Comparison of ENCODE assay signal across 10 cellular contexts in the genomic region with DNA sequence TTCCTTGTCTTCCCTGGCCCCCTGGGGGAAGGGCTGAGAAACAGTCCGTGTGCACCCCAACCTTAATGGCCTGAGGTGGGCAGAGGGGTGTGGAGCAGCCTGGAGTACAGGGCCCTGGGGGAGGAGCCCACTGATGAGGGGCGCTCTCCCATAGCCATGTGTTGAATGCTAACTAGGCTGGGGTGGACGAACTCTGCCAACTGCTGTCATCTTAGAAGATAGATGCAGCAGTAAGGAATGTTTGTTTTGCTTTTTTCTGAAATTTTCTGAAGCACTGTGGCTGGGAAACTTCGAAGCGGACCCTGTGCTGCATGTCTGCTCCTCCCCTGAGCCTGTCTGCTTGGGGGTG. TPM values are rescaled to one million over a fixed set of nuclear protein-coding genes. Genes with fewer than 3 reads are reported as not detected.
A peak's percentile ranks its signal among the peaks of the same experiment; 100 is the strongest.
DNase-seq lines count a peak whose midpoint lies in the region; ATAC-seq lines count a peak whose summit lies in the region.
"Had no signal": no experiment of that assay in that cellular context is flagged by ENCODE, and none has a peak within 500 bp of the region (broad histone marks: within the 10 kb centered on the region; RNA-seq: fewer than 3 reads in every experiment).

No MANE protein-coding gene starts in this region.

- no peaks in the 10 kb centered on the region for H3K27me3 Mint-ChIP-seq in activated T-cell treated with anti-CD3 and anti-CD28 coated beads, Interleukin-2, amount 50 U/mL, for 24 hours
- no peaks in the 10 kb centered on the region for H3K27me3 Mint-ChIP-seq in central memory CD8-positive, alpha-beta T cell

- no peak for ATAC-seq in central memory CD8-positive, alpha-beta T cell (replicated peaks; ENCODE audit: extremely low read depth, poor library complexity, severe bottlenecking)
- ATAC-seq in HG03095 (IDR thresholded peaks at IDR 0.05; ENCODE audit: unreplicated experiment): no peak

- WGBS in urinary bladder: 53% methylated on average over 5 of the region's 5 CpGs

- H3K27ac Mint-ChIP-seq in activated T-cell treated with anti-CD3 and anti-CD28 coated beads, Interleukin-2, amount 50 U/mL, for 24 hours: peak overlapping the region; percentile 87
- H3K27ac Mint-ChIP-seq in central memory CD8-positive, alpha-beta T cell (ENCODE audit: low read depth): peak overlapping the region; percentile 60

- H3K4me1 Mint-ChIP-seq in activated T-cell treated with anti-CD3 and anti-CD28 coated beads, Interleukin-2, amount 50 U/mL, for 24 hours (ENCODE audit: low read depth): peaks cover 68% of the 10 kb centered on the region
- peaks cover 28% of the 10 kb centered on the region for H3K4me1 Mint-ChIP-seq in central memory CD8-positive, alpha-beta T cell

- no peaks in the 10 kb centered on the region for H3K9me3 ChIP-seq in mucosa of rectum (ENCODE audit: control insufficient read depth in 2 of 2, low read length in 2 of 2)

- H3K4me3 Mint-ChIP-seq in activated T-cell treated with anti-CD3 and anti-CD28 coated beads, Interleukin-2, amount 50 U/mL, for 24 hours: no peak overlapping the region
- H3K4me3 Mint-ChIP-seq in central memory CD8-positive, alpha-beta T cell: peak overlapping the region; percentile 34

- no peak for DNase-seq in activated T-cell treated with anti-CD3 and anti-CD28 coated beads, Interleukin-2, amount 50 U/mL, for 24 hours
- DNase-seq in activated T-cell treated with anti-CD3 and anti-CD28 coated beads, Interleukin-2, amount 50 U/mL, for 1 hour: no peak
- DNase-seq in central memory CD8-positive, alpha-beta T cell (ENCODE audit: low spot score in 2 of 2): no peak
- DNase-seq in hippocampal formation (lab: John Stamatoyannopoulos, UW) (no peak), mucosa of gallbladder (ENCODE audit: low spot score) (no peak)
- DNase-seq: activated T-cell treated with anti-CD3 and anti-CD28 coated beads, Interleukin-2, amount 50 U/mL, for 48 hours; foreskin melanocyte had no signal

- H3K36me3 ChIP-seq in mucosa of rectum (ENCODE audit: control insufficient read depth in 2 of 2, insufficient read depth in 2 of 2, low read length in 2 of 2): peaks cover 12 to 37% of the 10 kb centered on the region in 2 donors
- no peaks in the 10 kb centered on the region for H3K36me3 ChIP-seq in urinary bladder (ENCODE audit: insufficient read depth)

- no peaks in the 10 kb centered on the region for H3K27me3 ChIP-seq in mucosa of rectum (ENCODE audit: control insufficient read depth in 2 of 2, insufficient read depth in 2 of 2, low read length in 2 of 2)

- H3K4me1 ChIP-seq in mucosa of rectum (ENCODE audit: control insufficient read depth in 2 of 2, insufficient read depth in 2 of 2, low read length in 2 of 2) (peaks cover 39 to 51% of the 10 kb centered on the region in 2 donors), urinary bladder (ENCODE audit: insufficient read depth) (peaks cover 2% of the 10 kb centered on the region)

- H3K4me3 ChIP-seq in mucosa of rectum (ENCODE audit: low read length in 2 of 2) (no peak overlapping the region), urinary bladder (ENCODE audit: low read depth, low read length) (no peak overlapping the region)

- H3K9me3 Mint-ChIP-seq in activated T-cell treated with anti-CD3 and anti-CD28 coated beads, Interleukin-2, amount 50 U/mL, for 24 hours: no peaks in the 10 kb centered on the region
- no peaks in the 10 kb centered on the region for H3K9me3 Mint-ChIP-seq in central memory CD8-positive, alpha-beta T cell

- H3K9ac ChIP-seq in mucosa of rectum (ENCODE audit: low read depth in 1 of 2, low read length in 2 of 2): peak overlapping the region in 1 of 2 donors; percentile 35

- peaks cover 91% of the 10 kb centered on the region for H3K36me3 Mint-ChIP-seq in activated T-cell treated with anti-CD3 and anti-CD28 coated beads, Interleukin-2, amount 50 U/mL, for 24 hours (ENCODE audit: low read depth)
- peaks cover 29% of the 10 kb centered on the region for H3K36me3 Mint-ChIP-seq in central memory CD8-positive, alpha-beta T cell (ENCODE audit: insufficient read depth)

- H3K27ac ChIP-seq in mucosa of rectum (ENCODE audit: low read depth in 2 of 2, low read length in 2 of 2) (peak overlapping the region; percentile 43 to 66), urinary bladder (ENCODE audit: low read depth) (peak overlapping the region; percentile 44)

RNA-seq across cellular contexts. Expression of gene SRSF5, which starts 54.8 kb away (rescaled TPM):
- 180 TPM for total RNA-seq in urinary bladder
- 450 TPM for polyA plus RNA-seq in urinary bladder
- total RNA-seq in mucosa of gallbladder: 343 TPM
